32 cellular contexts compared by ENCODE assay signal in the genomic region with DNA sequence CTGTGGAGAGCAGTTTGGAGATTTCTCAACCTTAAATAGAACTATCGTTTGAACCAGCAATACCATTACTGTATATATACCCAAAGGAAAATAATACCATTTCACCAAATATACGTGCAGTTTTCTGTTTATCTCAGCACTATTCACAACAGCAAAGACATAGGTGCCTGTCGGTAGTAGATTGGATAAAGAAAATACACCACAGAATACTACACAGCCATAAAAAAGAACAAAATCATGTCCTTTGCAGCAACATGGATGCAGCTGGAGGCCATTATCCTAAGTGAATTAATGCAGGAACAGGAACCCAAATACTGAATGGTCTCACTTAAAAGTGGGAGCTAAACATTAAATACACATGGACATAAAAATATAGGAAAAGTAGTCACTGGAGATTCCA.
"Had no signal": no experiment of that assay in that cellular context is flagged by ENCODE, and none has a peak within 500 bp of the region (broad histone marks: within the 10 kb centered on the region; RNA-seq: fewer than 3 reads in every experiment).

No MANE protein-coding gene starts in this region.

- H3K27ac ChIP-seq: ascending aorta, cardiac muscle cell, RWPE1, WERI-Rb-1 had no signal

- DNase-seq: activated CD4-positive, alpha-beta memory T cell treated with anti-CD3 and anti-CD28 coated beads, Interleukin-2, amount 10 ng/mL, durations not matched to agents 7 days and 5 days; activated CD4-positive, alpha-beta T cell treated with anti-CD3 and anti-CD28 coated beads for 1 hour; activated CD4-positive, alpha-beta T cell treated with anti-CD3 and anti-CD28 coated beads for 48 hours; activated CD4-positive, CD25-positive, alpha-beta regulatory T cell; activated CD8-positive, alpha-beta memory T cell treated with anti-CD3 and anti-CD28 coated beads for 24 hours; activated gamma-delta T cell; activated naive CD4-positive, alpha-beta T cell treated with Interleukin-2 at 50 U/mL for 16 hours; activated naive CD8-positive, alpha-beta T cell treated with anti-CD3 and anti-CD28 coated beads, Interleukin-2, amount 10 ng/mL, durations not matched to agents 7 days and 5 days; activated T-cell treated with anti-CD3 and anti-CD28 coated beads, Interleukin-2, amount 50 U/mL, for 1 hour; activated T-cell treated with anti-CD3 and anti-CD28 coated beads, Interleukin-2, amount 50 U/mL, for 72 hours; amygdala; MG63; NCI-H1048; NCI-H1105 treated with DMSO at 0.1 percent for 48 hours; NCI-H1436; NCI-H1694; NCI-H2029; NCI-H345; NCI-H524 treated with DMSO at 0.1 percent for 48 hours; NK-92 treated with Interleukin-12 subunit alpha and Interleukin-12 subunit beta, amount 100 ng/mL, for 24 hours; PC-3; SW 1271; T-helper 1 cell; T1000; WERI-Rb-1 had no signal

- ATAC-seq: activated T-cell treated with anti-CD3 and anti-CD28 coated beads, Interleukin-2, amount 50 U/mL, for 72 hours; PC-3; Right ventricle myocardium inferior had no signal

- H3K27me3 ChIP-seq: ascending aorta, cardiac muscle cell, MG63 had no signal

- H3K4me3 ChIP-seq: ascending aorta, cardiac muscle cell, MG63 had no signal

- H3K4me3 Mint-ChIP-seq: activated CD4-positive, alpha-beta memory T cell treated with anti-CD3 and anti-CD28 coated beads, Interleukin-2, amount 10 ng/mL, durations not matched to agents 7 days and 5 days; activated naive CD4-positive, alpha-beta T cell treated with anti-CD3 and anti-CD28 coated beads, Interleukin-2, amount 50 U/mL, for 24 hours; activated naive CD8-positive, alpha-beta T cell treated with anti-CD3 and anti-CD28 coated beads, Interleukin-2, amount 10 ng/mL, durations not matched to agents 7 days and 5 days; activated T-cell treated with anti-CD3 and anti-CD28 coated beads, Interleukin-2, amount 50 U/mL, for 72 hours; central memory CD8-positive, alpha-beta T cell had no signal

- H3K4me1 ChIP-seq: ascending aorta had no signal

- H3K27ac Mint-ChIP-seq: activated CD4-positive, alpha-beta memory T cell treated with anti-CD3 and anti-CD28 coated beads, Interleukin-2, amount 10 ng/mL, durations not matched to agents 7 days and 5 days; activated naive CD8-positive, alpha-beta T cell treated with anti-CD3 and anti-CD28 coated beads, Interleukin-2, amount 10 ng/mL, durations not matched to agents 7 days and 5 days; activated T-helper 2 cell treated with anti-CD3 and anti-CD28 coated beads, Interferon-gamma antibody, Interleukin-2, Interleukin-4, amounts not matched to agents 10 μg/mL and 5 μg/mL and 100 μg/mL, durations not matched to agents 14 hours and 24 hours and 36 hours had no signal

- H3K9me3 ChIP-seq: ascending aorta, MG63 had no signal

- H3K9me3 Mint-ChIP-seq: activated naive CD4-positive, alpha-beta T cell treated with anti-CD3 and anti-CD28 coated beads, Interleukin-2, amount 50 U/mL, for 24 hours; activated naive CD8-positive, alpha-beta T cell treated with anti-CD3 and anti-CD28 coated beads, Interleukin-2, amount 10 ng/mL, durations not matched to agents 7 days and 5 days; activated T-helper 2 cell treated with anti-CD3 and anti-CD28 coated beads, Interferon-gamma antibody, Interleukin-2, Interleukin-4, amounts not matched to agents 10 μg/mL and 5 μg/mL and 100 μg/mL, durations not matched to agents 14 hours and 24 hours and 36 hours; central memory CD8-positive, alpha-beta T cell had no signal

- H3K27me3 Mint-ChIP-seq: activated CD4-positive, alpha-beta memory T cell treated with anti-CD3 and anti-CD28 coated beads, Interleukin-2, amount 10 ng/mL, durations not matched to agents 7 days and 5 days; activated naive CD4-positive, alpha-beta T cell treated with anti-CD3 and anti-CD28 coated beads, Interleukin-2, amount 50 U/mL, for 24 hours; activated naive CD8-positive, alpha-beta T cell treated with anti-CD3 and anti-CD28 coated beads, Interleukin-2, amount 10 ng/mL, durations not matched to agents 7 days and 5 days; central memory CD8-positive, alpha-beta T cell had no signal
